ENCODE assay signal across 2 cellular contexts in the genomic region with DNA sequence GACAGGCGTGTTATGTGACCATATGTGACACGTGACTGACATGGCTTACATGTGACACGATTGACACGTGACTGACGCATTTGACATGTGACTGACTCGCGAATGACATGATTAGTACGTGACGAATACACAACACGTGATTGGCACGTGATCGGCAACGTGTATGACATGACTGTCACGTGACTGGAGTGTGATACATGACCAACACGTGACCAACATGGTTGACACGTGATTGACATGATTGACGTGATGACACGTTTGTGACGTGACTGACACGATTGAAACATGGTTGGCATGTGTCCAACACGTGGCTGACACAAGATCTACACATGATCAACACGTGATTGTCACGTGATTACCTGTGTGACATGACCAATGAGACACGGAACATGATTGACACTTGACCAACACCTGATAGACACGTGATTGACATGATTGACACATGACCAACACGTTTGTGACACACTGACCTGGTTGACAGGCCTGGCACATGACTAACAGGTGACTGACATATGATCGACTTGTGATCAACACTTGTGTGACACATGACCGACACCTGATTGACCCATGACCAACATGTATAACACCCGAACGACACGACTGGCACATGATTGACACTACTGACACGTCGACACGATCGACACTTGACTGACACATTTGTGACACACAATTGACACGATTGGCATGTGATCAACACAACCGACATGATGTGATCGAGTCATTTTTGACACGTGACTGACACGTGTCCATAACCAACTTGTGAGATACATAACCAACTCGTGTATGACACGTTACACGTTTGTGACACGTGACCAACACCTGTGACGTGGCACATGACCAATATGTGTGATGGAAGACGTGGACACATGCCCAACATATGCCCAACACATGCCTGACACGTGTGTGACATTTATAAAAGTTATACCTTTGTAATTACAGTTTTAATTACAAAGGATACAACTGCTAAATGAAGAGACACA.
TF ChIP-seq lines count a peak whose summit lies in the region.

No MANE protein-coding gene starts in this region.

TF ChIP-seq in A549, 52 proteins besides CTCF, POLR2A, EP300 and RAD21:
- TF ChIP-seq NR3C1 (IDR thresholded peaks at IDR 0.05) (no peak), NPAS2 (CRISPR knock-in tag; IDR thresholded peaks at IDR 0.05; ENCODE audit: borderline replicate concordance) (peak; percentile 84), CBX8 (IDR thresholded peaks at IDR 0.05) (no peak), RCOR1 (IDR thresholded peaks at IDR 0.05; ENCODE audit: low read depth, low read length) (no peak), POLR2AphosphoS2 (conservative IDR thresholded peaks at IDR 0.05; ENCODE audit: low read length) (no peak), ZSCAN20 (CRISPR knock-in tag; IDR thresholded peaks at IDR 0.05) (no peak)
- TF ChIP-seq, protein P1, sequence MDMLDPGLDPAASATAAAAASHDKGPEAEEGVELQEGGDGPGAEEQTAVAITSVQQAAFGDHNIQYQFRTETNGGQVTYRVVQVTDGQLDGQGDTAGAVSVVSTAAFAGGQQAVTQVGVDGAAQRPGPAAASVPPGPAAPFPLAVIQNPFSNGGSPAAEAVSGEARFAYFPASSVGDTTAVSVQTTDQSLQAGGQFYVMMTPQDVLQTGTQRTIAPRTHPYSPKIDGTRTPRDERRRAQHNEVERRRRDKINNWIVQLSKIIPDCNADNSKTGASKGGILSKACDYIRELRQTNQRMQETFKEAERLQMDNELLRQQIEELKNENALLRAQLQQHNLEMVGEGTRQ (IDR thresholded peaks at IDR 0.05): peak; percentile 95
- TF ChIP-seq, protein P2, sequence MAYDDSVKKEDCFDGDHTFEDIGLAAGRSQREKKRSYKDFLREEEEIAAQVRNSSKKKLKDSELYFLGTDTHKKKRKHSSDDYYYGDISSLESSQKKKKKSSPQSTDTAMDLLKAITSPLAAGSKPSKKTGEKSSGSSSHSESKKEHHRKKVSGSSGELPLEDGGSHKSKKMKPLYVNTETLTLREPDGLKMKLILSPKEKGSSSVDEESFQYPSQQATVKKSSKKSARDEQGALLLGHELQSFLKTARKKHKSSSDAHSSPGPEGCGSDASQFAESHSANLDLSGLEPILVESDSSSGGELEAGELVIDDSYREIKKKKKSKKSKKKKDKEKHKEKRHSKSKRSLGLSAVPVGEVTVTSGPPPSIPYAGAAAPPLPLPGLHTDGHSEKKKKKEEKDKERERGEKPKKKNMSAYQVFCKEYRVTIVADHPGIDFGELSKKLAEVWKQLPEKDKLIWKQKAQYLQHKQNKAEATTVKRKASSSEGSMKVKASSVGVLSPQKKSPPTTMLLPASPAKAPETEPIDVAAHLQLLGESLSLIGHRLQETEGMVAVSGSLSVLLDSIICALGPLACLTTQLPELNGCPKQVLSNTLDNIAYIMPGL (CRISPR knock-in tag; IDR thresholded peaks at IDR 0.05; ENCODE audit: borderline replicate concordance): no peak
TF ChIP-seq in A549: peak in this region for 2.

TF ChIP-seq in GM12878, 131 proteins besides CTCF, POLR2A, EP300 and RAD21 (continues in another document):
- no peak for TF ChIP-seq RBBP5 (conservative IDR thresholded peaks at IDR 0.05)
- TF ChIP-seq POU2F2 (IDR thresholded peaks at IDR 0.05; ENCODE audit: borderline replicate concordance, low read depth, low read length): no peak
- no peak for TF ChIP-seq TARDBP (IDR thresholded peaks at IDR 0.05; ENCODE audit: borderline replicate concordance)
- no peak for TF ChIP-seq ESRRA (IDR thresholded peaks at IDR 0.05; ENCODE audit: low read length)
- no peak for TF ChIP-seq CHD1 (IDR thresholded peaks at IDR 0.05; ENCODE audit: low read depth, low read length)
- TF ChIP-seq, protein P3, sequence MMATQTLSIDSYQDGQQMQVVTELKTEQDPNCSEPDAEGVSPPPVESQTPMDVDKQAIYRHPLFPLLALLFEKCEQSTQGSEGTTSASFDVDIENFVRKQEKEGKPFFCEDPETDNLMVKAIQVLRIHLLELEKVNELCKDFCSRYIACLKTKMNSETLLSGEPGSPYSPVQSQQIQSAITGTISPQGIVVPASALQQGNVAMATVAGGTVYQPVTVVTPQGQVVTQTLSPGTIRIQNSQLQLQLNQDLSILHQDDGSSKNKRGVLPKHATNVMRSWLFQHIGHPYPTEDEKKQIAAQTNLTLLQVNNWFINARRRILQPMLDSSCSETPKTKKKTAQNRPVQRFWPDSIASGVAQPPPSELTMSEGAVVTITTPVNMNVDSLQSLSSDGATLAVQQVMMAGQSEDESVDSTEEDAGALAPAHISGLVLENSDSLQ (IDR thresholded peaks at IDR 0.05): peak; percentile 45; the same call in 1 of the 2 replicates
- TF ChIP-seq, protein P4, sequence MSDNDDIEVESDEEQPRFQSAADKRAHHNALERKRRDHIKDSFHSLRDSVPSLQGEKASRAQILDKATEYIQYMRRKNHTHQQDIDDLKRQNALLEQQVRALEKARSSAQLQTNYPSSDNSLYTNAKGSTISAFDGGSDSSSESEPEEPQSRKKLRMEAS (IDR thresholded peaks at IDR 0.05; ENCODE audit: low read depth, low read length): no peak
- TF ChIP-seq ZNF274 (IDR thresholded peaks at IDR 0.05; ENCODE audit: insufficient read depth, insufficient read length): no peak
- TF ChIP-seq BACH1 (IDR thresholded peaks at IDR 0.05; ENCODE audit: borderline replicate concordance): no peak
- TF ChIP-seq, protein P5, sequence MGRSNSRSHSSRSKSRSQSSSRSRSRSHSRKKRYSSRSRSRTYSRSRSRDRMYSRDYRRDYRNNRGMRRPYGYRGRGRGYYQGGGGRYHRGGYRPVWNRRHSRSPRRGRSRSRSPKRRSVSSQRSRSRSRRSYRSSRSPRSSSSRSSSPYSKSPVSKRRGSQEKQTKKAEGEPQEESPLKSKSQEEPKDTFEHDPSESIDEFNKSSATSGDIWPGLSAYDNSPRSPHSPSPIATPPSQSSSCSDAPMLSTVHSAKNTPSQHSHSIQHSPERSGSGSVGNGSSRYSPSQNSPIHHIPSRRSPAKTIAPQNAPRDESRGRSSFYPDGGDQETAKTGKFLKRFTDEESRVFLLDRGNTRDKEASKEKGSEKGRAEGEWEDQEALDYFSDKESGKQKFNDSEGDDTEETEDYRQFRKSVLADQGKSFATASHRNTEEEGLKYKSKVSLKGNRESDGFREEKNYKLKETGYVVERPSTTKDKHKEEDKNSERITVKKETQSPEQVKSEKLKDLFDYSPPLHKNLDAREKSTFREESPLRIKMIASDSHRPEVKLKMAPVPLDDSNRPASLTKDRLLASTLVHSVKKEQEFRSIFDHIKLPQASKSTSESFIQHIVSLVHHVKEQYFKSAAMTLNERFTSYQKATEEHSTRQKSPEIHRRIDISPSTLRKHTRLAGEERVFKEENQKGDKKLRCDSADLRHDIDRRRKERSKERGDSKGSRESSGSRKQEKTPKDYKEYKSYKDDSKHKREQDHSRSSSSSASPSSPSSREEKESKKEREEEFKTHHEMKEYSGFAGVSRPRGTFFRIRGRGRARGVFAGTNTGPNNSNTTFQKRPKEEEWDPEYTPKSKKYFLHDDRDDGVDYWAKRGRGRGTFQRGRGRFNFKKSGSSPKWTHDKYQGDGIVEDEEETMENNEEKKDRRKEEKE (IDR thresholded peaks at IDR 0.05): no peak
- TF ChIP-seq, protein P6, sequence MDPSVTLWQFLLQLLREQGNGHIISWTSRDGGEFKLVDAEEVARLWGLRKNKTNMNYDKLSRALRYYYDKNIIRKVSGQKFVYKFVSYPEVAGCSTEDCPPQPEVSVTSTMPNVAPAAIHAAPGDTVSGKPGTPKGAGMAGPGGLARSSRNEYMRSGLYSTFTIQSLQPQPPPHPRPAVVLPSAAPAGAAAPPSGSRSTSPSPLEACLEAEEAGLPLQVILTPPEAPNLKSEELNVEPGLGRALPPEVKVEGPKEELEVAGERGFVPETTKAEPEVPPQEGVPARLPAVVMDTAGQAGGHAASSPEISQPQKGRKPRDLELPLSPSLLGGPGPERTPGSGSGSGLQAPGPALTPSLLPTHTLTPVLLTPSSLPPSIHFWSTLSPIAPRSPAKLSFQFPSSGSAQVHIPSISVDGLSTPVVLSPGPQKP (IDR thresholded peaks at IDR 0.05; ENCODE audit: low read depth, low read length): no peak
- TF ChIP-seq, protein P7, sequence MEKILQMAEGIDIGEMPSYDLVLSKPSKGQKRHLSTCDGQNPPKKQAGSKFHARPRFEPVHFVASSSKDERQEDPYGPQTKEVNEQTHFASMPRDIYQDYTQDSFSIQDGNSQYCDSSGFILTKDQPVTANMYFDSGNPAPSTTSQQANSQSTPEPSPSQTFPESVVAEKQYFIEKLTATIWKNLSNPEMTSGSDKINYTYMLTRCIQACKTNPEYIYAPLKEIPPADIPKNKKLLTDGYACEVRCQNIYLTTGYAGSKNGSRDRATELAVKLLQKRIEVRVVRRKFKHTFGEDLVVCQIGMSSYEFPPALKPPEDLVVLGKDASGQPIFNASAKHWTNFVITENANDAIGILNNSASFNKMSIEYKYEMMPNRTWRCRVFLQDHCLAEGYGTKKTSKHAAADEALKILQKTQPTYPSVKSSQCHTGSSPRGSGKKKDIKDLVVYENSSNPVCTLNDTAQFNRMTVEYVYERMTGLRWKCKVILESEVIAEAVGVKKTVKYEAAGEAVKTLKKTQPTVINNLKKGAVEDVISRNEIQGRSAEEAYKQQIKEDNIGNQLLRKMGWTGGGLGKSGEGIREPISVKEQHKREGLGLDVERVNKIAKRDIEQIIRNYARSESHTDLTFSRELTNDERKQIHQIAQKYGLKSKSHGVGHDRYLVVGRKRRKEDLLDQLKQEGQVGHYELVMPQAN (conservative IDR thresholded peaks at IDR 0.05): no peak
- no peak for TF ChIP-seq HDAC2 (IDR thresholded peaks at IDR 0.05)
- no peak for TF ChIP-seq NFYA (IDR thresholded peaks at IDR 0.05; ENCODE audit: borderline replicate concordance, low read depth, low read length)
- TF ChIP-seq, protein P8, sequence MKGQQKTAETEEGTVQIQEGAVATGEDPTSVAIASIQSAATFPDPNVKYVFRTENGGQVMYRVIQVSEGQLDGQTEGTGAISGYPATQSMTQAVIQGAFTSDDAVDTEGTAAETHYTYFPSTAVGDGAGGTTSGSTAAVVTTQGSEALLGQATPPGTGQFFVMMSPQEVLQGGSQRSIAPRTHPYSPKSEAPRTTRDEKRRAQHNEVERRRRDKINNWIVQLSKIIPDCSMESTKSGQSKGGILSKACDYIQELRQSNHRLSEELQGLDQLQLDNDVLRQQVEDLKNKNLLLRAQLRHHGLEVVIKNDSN (IDR thresholded peaks at IDR 0.05; ENCODE audit: borderline replicate concordance, extremely low read length, insufficient read depth, low read depth, low read length): peak; percentile 27
- no peak for TF ChIP-seq FOXK2 (IDR thresholded peaks at IDR 0.05)
- no peak for TF ChIP-seq BRCA1 (IDR thresholded peaks at IDR 0.05; ENCODE audit: low read depth, low read length)
- TF ChIP-seq YY1 (IDR thresholded peaks at IDR 0.05; ENCODE audit: low read depth, low read length): no peak
- no peak for TF ChIP-seq FOS (IDR thresholded peaks at IDR 0.05; ENCODE audit: borderline replicate concordance, extremely low read depth, insufficient read length)
- TF ChIP-seq STAT1 (conservative IDR thresholded peaks at IDR 0.05): no peak
- TF ChIP-seq TCF3 (IDR thresholded peaks at IDR 0.05; ENCODE audit: borderline replicate concordance, insufficient read depth, low read depth, low read length): peak; percentile 46; the same call in 1 of the 2 replicates
- TF ChIP-seq JUND (IDR thresholded peaks at IDR 0.05; ENCODE audit: low read depth, low read length): no peak
- TF ChIP-seq NR2C2 (IDR thresholded peaks at IDR 0.05; ENCODE audit: borderline replicate concordance, control insufficient read depth, insufficient read length, low read depth): no peak
- no peak for TF ChIP-seq RB1 (IDR thresholded peaks at IDR 0.05; ENCODE audit: borderline replicate concordance)
- TF ChIP-seq, protein P9, sequence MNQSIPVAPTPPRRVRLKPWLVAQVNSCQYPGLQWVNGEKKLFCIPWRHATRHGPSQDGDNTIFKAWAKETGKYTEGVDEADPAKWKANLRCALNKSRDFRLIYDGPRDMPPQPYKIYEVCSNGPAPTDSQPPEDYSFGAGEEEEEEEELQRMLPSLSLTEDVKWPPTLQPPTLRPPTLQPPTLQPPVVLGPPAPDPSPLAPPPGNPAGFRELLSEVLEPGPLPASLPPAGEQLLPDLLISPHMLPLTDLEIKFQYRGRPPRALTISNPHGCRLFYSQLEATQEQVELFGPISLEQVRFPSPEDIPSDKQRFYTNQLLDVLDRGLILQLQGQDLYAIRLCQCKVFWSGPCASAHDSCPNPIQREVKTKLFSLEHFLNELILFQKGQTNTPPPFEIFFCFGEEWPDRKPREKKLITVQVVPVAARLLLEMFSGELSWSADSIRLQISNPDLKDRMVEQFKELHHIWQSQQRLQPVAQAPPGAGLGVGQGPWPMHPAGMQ (IDR thresholded peaks at IDR 0.05; ENCODE audit: borderline replicate concordance): no peak
- TF ChIP-seq, protein P10, sequence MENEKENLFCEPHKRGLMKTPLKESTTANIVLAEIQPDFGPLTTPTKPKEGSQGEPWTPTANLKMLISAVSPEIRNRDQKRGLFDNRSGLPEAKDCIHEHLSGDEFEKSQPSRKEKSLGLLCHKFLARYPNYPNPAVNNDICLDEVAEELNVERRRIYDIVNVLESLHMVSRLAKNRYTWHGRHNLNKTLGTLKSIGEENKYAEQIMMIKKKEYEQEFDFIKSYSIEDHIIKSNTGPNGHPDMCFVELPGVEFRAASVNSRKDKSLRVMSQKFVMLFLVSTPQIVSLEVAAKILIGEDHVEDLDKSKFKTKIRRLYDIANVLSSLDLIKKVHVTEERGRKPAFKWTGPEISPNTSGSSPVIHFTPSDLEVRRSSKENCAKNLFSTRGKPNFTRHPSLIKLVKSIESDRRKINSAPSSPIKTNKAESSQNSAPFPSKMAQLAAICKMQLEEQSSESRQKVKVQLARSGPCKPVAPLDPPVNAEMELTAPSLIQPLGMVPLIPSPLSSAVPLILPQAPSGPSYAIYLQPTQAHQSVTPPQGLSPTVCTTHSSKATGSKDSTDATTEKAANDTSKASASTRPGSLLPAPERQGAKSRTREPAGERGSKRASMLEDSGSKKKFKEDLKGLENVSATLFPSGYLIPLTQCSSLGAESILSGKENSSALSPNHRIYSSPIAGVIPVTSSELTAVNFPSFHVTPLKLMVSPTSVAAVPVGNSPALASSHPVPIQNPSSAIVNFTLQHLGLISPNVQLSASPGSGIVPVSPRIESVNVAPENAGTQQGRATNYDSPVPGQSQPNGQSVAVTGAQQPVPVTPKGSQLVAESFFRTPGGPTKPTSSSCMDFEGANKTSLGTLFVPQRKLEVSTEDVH (IDR thresholded peaks at IDR 0.05; ENCODE audit: low read depth, partially characterized antibody): no peak
- TF ChIP-seq ASH2L (IDR thresholded peaks at IDR 0.05; ENCODE audit: borderline replicate concordance, low read depth): no peak
- no peak for TF ChIP-seq SUPT20H (IDR thresholded peaks at IDR 0.05; ENCODE audit: borderline replicate concordance, control insufficient read depth, low read depth, low read length)
- TF ChIP-seq, protein P11, sequence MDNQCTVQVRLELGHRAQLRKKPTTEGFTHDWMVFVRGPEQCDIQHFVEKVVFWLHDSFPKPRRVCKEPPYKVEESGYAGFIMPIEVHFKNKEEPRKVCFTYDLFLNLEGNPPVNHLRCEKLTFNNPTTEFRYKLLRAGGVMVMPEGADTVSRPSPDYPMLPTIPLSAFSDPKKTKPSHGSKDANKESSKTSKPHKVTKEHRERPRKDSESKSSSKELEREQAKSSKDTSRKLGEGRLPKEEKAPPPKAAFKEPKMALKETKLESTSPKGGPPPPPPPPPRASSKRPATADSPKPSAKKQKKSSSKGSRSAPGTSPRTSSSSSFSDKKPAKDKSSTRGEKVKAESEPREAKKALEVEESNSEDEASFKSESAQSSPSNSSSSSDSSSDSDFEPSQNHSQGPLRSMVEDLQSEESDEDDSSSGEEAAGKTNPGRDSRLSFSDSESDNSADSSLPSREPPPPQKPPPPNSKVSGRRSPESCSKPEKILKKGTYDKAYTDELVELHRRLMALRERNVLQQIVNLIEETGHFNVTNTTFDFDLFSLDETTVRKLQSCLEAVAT (IDR thresholded peaks at IDR 0.05): no peak
- no peak for TF ChIP-seq IKZF1 (conservative IDR thresholded peaks at IDR 0.05)
- TF ChIP-seq DPF2 (IDR thresholded peaks at IDR 0.05): no peak
- TF ChIP-seq RAD51 (IDR thresholded peaks at IDR 0.05): peak; percentile 64; the same call in 1 of the 2 replicates
